In genomic region chr12:123991402-123991951, GRCh38 we compare ENCODE assay signal across 1 cellular context.
TF ChIP-seq lines count a peak whose summit lies in the region.

No MANE protein-coding gene starts in this region.

TF ChIP-seq in HEK293, 187 proteins besides CTCF, POLR2A, EP300 and RAD21 (continued from another document and continues in another):
- TF ChIP-seq ZNF600 (tag by site-specific recombination; IDR thresholded peaks at IDR 0.05) (peak; percentile 62; the same call in 1 of the 2 replicates), SCRT2 (tag by site-specific recombination; IDR thresholded peaks at IDR 0.05) (peak; percentile 60), ZBTB6 (tag by site-specific recombination; IDR thresholded peaks at IDR 0.05) (no peak), SCRT1 (tag by site-specific recombination; IDR thresholded peaks at IDR 0.05; ENCODE audit: borderline replicate concordance) (no peak), INSM2 (tag by site-specific recombination; IDR thresholded peaks at IDR 0.05) (no peak), ZNF132 (tag by site-specific recombination; IDR thresholded peaks at IDR 0.05; ENCODE audit: borderline replicate concordance) (no peak), ZNF175 (tag by site-specific recombination; IDR thresholded peaks at IDR 0.05) (no peak), ZNF19 (tag by site-specific recombination; IDR thresholded peaks at IDR 0.05; ENCODE audit: low read depth) (no peak), ZBTB21 (tag by site-specific recombination; IDR thresholded peaks at IDR 0.05) (peak; percentile 39), KLF16 (tag by site-specific recombination; IDR thresholded peaks at IDR 0.05) (no peak), ZNF610 (tag by site-specific recombination; IDR thresholded peaks at IDR 0.05; ENCODE audit: borderline replicate concordance) (no peak), ZNF311 (tag by site-specific recombination; IDR thresholded peaks at IDR 0.05; ENCODE audit: borderline replicate concordance) (no peak), ZNF138 (tag by site-specific recombination; IDR thresholded peaks at IDR 0.05; ENCODE audit: borderline replicate concordance) (no peak), ZNF549 (tag by site-specific recombination; IDR thresholded peaks at IDR 0.05) (no peak), ZNF596 (tag by site-specific recombination; IDR thresholded peaks at IDR 0.05) (no peak), ZNF626 (tag by site-specific recombination; IDR thresholded peaks at IDR 0.05) (no peak), ZNF830 (tag by site-specific recombination; IDR thresholded peaks at IDR 0.05; ENCODE audit: low read depth) (no peak), KLF10 (tag by site-specific recombination; IDR thresholded peaks at IDR 0.05) (no peak), ZNF843 (tag by site-specific recombination; IDR thresholded peaks at IDR 0.05) (no peak), ZNF654 (tag by site-specific recombination; IDR thresholded peaks at IDR 0.05; ENCODE audit: low read depth) (no peak), ZEB2 (tag by site-specific recombination; IDR thresholded peaks at IDR 0.05) (0 out of 2 replicates have a peak, but pooled peaks have one; percentile 30), ZNF266 (tag by site-specific recombination; IDR thresholded peaks at IDR 0.05; ENCODE audit: low read depth) (no peak), ZNF366 (tag by site-specific recombination; conservative IDR thresholded peaks at IDR 0.05) (peak; percentile 72), ZNF629 (tag by site-specific recombination; IDR thresholded peaks at IDR 0.05) (peak; percentile 82; the same call in 1 of the 2 replicates), ZBTB1 (tag by site-specific recombination; IDR thresholded peaks at IDR 0.05) (no peak), ZSCAN18 (tag by site-specific recombination; IDR thresholded peaks at IDR 0.05) (no peak), ZNF292 (tag by site-specific recombination; IDR thresholded peaks at IDR 0.05; ENCODE audit: borderline replicate concordance, low read depth) (no peak), ZSCAN30 (tag by site-specific recombination; IDR thresholded peaks at IDR 0.05) (no peak), IKZF3 (tag by site-specific recombination; IDR thresholded peaks at IDR 0.05) (no peak), SP7 (tag by site-specific recombination; IDR thresholded peaks at IDR 0.05) (peak; percentile 74), PRDM10 (tag by site-specific recombination; IDR thresholded peaks at IDR 0.05) (no peak), ZNF560 (tag by site-specific recombination; IDR thresholded peaks at IDR 0.05; ENCODE audit: borderline replicate concordance) (no peak), MYNN (tag by site-specific recombination; IDR thresholded peaks at IDR 0.05; ENCODE audit: borderline replicate concordance) (no peak), PRDM1 (tag by site-specific recombination; IDR thresholded peaks at IDR 0.05) (peak; percentile 56), ZNF302 (tag by site-specific recombination; IDR thresholded peaks at IDR 0.05; ENCODE audit: low read depth) (no peak), ZNF394 (tag by site-specific recombination; IDR thresholded peaks at IDR 0.05; ENCODE audit: borderline replicate concordance) (0 out of 2 replicates have a peak, but pooled peaks have one; percentile 16), ZFP37 (tag by site-specific recombination; IDR thresholded peaks at IDR 0.05) (no peak), RBAK (tag by site-specific recombination; IDR thresholded peaks at IDR 0.05) (no peak), ZNF660 (tag by site-specific recombination; IDR thresholded peaks at IDR 0.05) (no peak), ZBTB17 (tag by site-specific recombination; IDR thresholded peaks at IDR 0.05) (peak; percentile 66), ZBTB48 (tag by site-specific recombination; IDR thresholded peaks at IDR 0.05) (no peak), ZBTB44 (tag by site-specific recombination; IDR thresholded peaks at IDR 0.05) (no peak), ZNF571 (tag by site-specific recombination; IDR thresholded peaks at IDR 0.05) (no peak), KLF7 (tag by site-specific recombination; IDR thresholded peaks at IDR 0.05; ENCODE audit: borderline replicate concordance) (no peak), ZNF426 (tag by site-specific recombination; IDR thresholded peaks at IDR 0.05) (no peak)
- TF ChIP-seq, protein P1, sequence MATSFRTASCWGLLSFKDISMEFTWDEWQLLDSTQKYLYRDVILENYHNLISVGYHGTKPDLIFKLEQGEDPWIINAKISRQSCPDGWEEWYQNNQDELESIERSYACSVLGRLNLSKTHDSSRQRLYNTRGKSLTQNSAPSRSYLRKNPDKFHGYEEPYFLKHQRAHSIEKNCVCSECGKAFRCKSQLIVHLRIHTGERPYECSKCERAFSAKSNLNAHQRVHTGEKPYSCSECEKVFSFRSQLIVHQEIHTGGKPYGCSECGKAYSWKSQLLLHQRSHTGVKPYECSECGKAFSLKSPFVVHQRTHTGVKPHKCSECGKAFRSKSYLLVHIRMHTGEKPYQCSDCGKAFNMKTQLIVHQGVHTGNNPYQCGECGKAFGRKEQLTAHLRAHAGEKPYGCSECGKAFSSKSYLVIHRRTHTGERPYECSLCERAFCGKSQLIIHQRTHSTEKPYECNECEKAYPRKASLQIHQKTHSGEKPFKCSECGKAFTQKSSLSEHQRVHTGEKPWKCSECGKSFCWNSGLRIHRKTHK (tag by site-specific recombination; IDR thresholded peaks at IDR 0.05): no peak
- TF ChIP-seq, protein P2, sequence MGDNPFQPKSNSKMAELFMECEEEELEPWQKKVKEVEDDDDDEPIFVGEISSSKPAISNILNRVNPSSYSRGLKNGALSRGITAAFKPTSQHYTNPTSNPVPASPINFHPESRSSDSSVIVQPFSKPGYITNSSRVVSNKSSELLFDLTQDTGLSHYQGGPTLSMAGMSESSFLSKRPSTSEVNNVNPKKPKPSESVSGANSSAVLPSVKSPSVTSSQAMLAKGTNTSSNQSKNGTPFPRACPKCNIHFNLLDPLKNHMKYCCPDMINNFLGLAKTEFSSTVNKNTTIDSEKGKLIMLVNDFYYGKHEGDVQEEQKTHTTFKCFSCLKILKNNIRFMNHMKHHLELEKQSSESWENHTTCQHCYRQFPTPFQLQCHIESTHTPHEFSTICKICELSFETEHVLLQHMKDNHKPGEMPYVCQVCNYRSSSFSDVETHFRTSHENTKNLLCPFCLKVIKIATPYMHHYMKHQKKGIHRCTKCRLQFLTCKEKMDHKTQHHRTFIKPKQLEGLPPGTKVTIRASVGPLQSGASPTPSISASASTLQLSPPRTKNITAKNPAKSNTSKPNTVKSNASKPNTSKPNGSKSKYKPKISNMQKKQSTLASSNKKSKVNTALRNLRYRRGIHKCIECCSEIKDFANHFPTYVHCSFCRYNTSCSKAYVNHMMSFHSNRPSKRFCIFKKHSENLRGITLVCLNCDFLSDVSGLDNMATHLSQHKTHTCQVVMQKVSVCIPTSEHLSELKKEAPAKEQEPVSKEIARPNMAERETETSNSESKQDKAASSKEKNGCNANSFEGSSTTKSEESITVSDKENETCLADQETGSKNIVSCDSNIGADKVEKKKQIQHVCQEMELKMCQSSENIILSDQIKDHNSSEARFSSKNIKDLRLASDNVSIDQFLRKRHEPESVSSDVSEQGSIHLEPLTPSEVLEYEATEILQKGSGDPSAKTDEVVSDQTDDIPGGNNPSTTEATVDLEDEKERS (tag by site-specific recombination; IDR thresholded peaks at IDR 0.05): no peak
- TF ChIP-seq, protein P3, sequence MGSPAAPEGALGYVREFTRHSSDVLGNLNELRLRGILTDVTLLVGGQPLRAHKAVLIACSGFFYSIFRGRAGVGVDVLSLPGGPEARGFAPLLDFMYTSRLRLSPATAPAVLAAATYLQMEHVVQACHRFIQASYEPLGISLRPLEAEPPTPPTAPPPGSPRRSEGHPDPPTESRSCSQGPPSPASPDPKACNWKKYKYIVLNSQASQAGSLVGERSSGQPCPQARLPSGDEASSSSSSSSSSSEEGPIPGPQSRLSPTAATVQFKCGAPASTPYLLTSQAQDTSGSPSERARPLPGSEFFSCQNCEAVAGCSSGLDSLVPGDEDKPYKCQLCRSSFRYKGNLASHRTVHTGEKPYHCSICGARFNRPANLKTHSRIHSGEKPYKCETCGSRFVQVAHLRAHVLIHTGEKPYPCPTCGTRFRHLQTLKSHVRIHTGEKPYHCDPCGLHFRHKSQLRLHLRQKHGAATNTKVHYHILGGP (tag by site-specific recombination; IDR thresholded peaks at IDR 0.05): no peak
- TF ChIP-seq, protein P4, sequence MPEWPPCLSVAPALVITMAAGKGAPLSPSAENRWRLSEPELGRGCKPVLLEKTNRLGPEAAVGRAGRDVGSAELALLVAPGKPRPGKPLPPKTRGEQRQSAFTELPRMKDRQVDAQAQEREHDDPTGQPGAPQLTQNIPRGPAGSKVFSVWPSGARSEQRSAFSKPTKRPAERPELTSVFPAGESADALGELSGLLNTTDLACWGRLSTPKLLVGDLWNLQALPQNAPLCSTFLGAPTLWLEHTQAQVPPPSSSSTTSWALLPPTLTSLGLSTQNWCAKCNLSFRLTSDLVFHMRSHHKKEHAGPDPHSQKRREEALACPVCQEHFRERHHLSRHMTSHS (tag by site-specific recombination; IDR thresholded peaks at IDR 0.05): no peak
- TF ChIP-seq, protein P5, sequence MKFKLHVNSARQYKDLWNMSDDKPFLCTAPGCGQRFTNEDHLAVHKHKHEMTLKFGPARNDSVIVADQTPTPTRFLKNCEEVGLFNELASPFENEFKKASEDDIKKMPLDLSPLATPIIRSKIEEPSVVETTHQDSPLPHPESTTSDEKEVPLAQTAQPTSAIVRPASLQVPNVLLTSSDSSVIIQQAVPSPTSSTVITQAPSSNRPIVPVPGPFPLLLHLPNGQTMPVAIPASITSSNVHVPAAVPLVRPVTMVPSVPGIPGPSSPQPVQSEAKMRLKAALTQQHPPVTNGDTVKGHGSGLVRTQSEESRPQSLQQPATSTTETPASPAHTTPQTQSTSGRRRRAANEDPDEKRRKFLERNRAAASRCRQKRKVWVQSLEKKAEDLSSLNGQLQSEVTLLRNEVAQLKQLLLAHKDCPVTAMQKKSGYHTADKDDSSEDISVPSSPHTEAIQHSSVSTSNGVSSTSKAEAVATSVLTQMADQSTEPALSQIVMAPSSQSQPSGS (tag by site-specific recombination; IDR thresholded peaks at IDR 0.05; ENCODE audit: low read depth): peak; percentile 45; the same call in 1 of the 2 replicates
